ENCODE assay signal across 9 cellular contexts in the genomic region with DNA sequence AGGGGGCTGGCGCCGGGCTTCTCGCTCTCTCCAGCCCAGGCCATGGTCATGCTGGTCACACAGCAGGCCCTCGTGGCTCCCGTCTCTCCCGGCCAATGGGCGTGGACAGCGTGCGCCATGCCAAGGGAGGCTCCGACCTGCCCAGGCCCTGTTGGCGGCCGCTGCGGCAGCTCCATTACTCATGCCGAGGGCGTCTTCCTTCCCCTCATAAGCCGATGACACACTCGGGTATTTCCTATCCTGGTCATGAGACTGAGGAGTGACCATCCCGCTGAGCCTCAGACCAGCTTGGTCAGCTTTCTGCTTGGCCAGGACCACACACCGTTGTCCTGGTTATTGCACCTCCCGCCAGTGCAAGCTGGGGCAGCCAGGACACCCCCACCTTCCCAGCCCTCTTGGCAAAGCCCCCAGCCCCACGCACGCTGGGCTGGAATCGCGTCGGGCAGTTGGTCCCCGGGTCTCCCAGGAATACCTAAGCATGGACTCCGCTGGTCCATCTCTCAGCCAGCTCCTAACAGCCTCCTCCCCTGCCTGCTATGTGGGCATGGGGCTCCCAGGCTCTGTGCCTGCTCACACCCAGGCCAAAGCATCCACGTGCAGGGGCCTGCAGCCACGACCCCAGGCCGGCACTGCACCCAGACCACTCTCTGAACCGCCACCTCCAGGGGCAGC. TPM values are rescaled to one million over a fixed set of nuclear protein-coding genes. Genes with fewer than 3 reads are reported as not detected.
DNase-seq lines count a peak whose midpoint lies in the region; ATAC-seq and TF ChIP-seq lines count a peak whose summit lies in the region.
"Had no signal": no experiment of that assay in that cellular context is flagged by ENCODE, and none has a peak within 500 bp of the region (broad histone marks: within the 10 kb centered on the region; RNA-seq: fewer than 3 reads in every experiment).

No MANE protein-coding gene starts in this region.

- H3K27ac Mint-ChIP-seq in immature natural killer cell = no peak overlapping the region

- no peak overlapping the region for H3K4ac ChIP-seq in neuronal stem cell (ENCODE audit: low read length)

- no peak overlapping the region for H4K91ac ChIP-seq in neuronal stem cell (ENCODE audit: low read depth, low read length, poor library complexity)

- H3K27ac ChIP-seq in heart left ventricle (no peak overlapping the region), aorta (ENCODE audit: low read depth in 1 of 2, low read length in 2 of 2) (no peak overlapping the region), neuronal stem cell (replicated peaks; ENCODE audit: low read length) (no peak overlapping the region)

- peaks cover 0 to 5% (median 0%) of the 10 kb centered on the region in 12 donors for H3K4me1 ChIP-seq in heart left ventricle
- H3K4me1 ChIP-seq in aorta (ENCODE audit: control insufficient read depth in 1 of 2, insufficient read depth in 2 of 2, low read length in 2 of 2) = no peaks in the 10 kb centered on the region
- no peaks in the 10 kb centered on the region for H3K4me1 ChIP-seq in neuronal stem cell (ENCODE audit: control insufficient read depth in 2 of 2, insufficient read depth in 1 of 2, low read depth in 1 of 2, low read length in 2 of 2)

- H2AFZ ChIP-seq in neuronal stem cell (ENCODE audit: low read length) = no peak overlapping the region

- no peak overlapping the region for H2BK5ac ChIP-seq in neuronal stem cell (ENCODE audit: low read length)

- H2BK15ac ChIP-seq in neuronal stem cell (ENCODE audit: low read length) = no peak overlapping the region

- H3K27me3 ChIP-seq in heart left ventricle (no peaks in the 10 kb centered on the region), aorta (ENCODE audit: control insufficient read depth in 1 of 2, insufficient read depth in 2 of 2, low read length in 1 of 2) (no peaks in the 10 kb centered on the region), neuronal stem cell (ENCODE audit: control insufficient read depth in 3 of 3, insufficient read depth in 3 of 3, low read depth in 1 of 3, low read length in 3 of 3) (no peaks in the 10 kb centered on the region)

- no peaks in the 10 kb centered on the region for H3K9me3 Mint-ChIP-seq in immature natural killer cell

- ATAC-seq in heart left ventricle (peak in 3 of 4 donors; percentile 30 to 63 (median 50)), aorta (ENCODE audit: low FRiP score) (peak; percentile 74), HG03457 (IDR thresholded peaks at IDR 0.05; ENCODE audit: unreplicated experiment) (no peak)

- H3K9me3 ChIP-seq in heart left ventricle (no peaks in the 10 kb centered on the region), aorta (ENCODE audit: control insufficient read depth, low read length) (no peaks in the 10 kb centered on the region), neuronal stem cell (replicated peaks in 1 of 2; ENCODE audit: control insufficient read depth in 2 of 2, insufficient read depth in 1 of 2, low read depth in 1 of 2, low read length in 2 of 2) (no peaks in the 10 kb centered on the region)

- DNase-seq in heart left ventricle (peak in 2 of 5 donors; percentile 35 to 57), cardiac septum (ENCODE audit: low spot score) (no peak), dermis microvascular lymphatic vessel endothelial cell (ENCODE audit: low read depth in 2 of 2) (peak; percentile 97 to 98), lung microvascular endothelial cell (ENCODE audit: low read depth in 2 of 2) (peak; percentile 94 to 98), aorta (peak; percentile 95 to 96), immature natural killer cell (no peak), neuronal stem cell (ENCODE audit: low spot score) (no peak)
- DNase-seq: AML-193 had no signal

- no peak overlapping the region for H3K4me3 Mint-ChIP-seq in immature natural killer cell

- no peak overlapping the region for H2BK120ac ChIP-seq in neuronal stem cell (ENCODE audit: low read depth, low read length)

- WGBS in heart left ventricle, 4 donors = 68 to 81% (median 80%) methylated on average over 12 to 31 of the region's 31 CpGs
- WGBS in aorta, 2 donors = 42 to 46% methylated on average over 31 of the region's 31 CpGs
- no CpG with 5 or more reads among the region's 31 CpGs for WGBS in neuronal stem cell (ENCODE audit: extremely low coverage in 2 of 2, insufficient read length in 2 of 2, insufficient replicate concordance in 1 of 2), 2 donors

- no peak for TF ChIP-seq POLR2A in heart left ventricle (IDR thresholded peaks at IDR 0.05)

- no peak overlapping the region for H2BK12ac ChIP-seq in neuronal stem cell (ENCODE audit: low read length)

- H3K36me3 ChIP-seq in heart left ventricle (peaks cover 0 to 2% (median 0%) of the 10 kb centered on the region in 9 donors), aorta (ENCODE audit: control insufficient read depth in 1 of 2, insufficient read depth in 2 of 2, low read length in 1 of 2) (peaks cover 0 to 3% of the 10 kb centered on the region in 2 donors), neuronal stem cell (replicated peaks in 1 of 2; ENCODE audit: control insufficient read depth in 2 of 2, insufficient read depth in 2 of 2, low read length in 2 of 2) (no peaks in the 10 kb centered on the region)

- H3K36me3 Mint-ChIP-seq in immature natural killer cell = no peaks in the 10 kb centered on the region

- no peaks in the 10 kb centered on the region for H3K4me1 Mint-ChIP-seq in immature natural killer cell

- H3K79me1 ChIP-seq in neuronal stem cell (ENCODE audit: low read depth, low read length) = peaks cover 9% of the 10 kb centered on the region

- no peak overlapping the region for H3K23ac ChIP-seq in neuronal stem cell (ENCODE audit: low read depth, low read length, poor library complexity)

- TF ChIP-seq CTCF in heart left ventricle (IDR thresholded peaks at IDR 0.05) = no peak

- H3K9ac ChIP-seq in neuronal stem cell (ENCODE audit: low read depth, low read length, poor library complexity) = no peak overlapping the region

- H3K4me2 ChIP-seq in neuronal stem cell (ENCODE audit: insufficient read depth, low read length, poor library complexity, severe bottlenecking) = no peak overlapping the region

- H3K4me3 ChIP-seq in heart left ventricle = no peak overlapping the region
- H3K4me3 ChIP-seq in aorta (ENCODE audit: low read length in 2 of 2) = no peak overlapping the region
- H3K4me3 ChIP-seq in neuronal stem cell (ENCODE audit: low read length in 2 of 2) = no peak overlapping the region

- peaks cover 0 to 3% (median 0%) of the 10 kb centered on the region in 3 donors for H3K27me3 Mint-ChIP-seq in immature natural killer cell (ENCODE audit: low read depth in 3 of 3)

- no peak overlapping the region for H4K8ac ChIP-seq in neuronal stem cell (ENCODE audit: low read depth, low read length)

- no peak overlapping the region for H2AK5ac ChIP-seq in neuronal stem cell (ENCODE audit: low read depth, low read length)

- intact Hi-C loops in heart left ventricle (cut with DNase I) (no loop called here), cardiac septum (cut with DNase I) (no loop called here), aorta (cut with DNase I) (no loop called here)

- no peak overlapping the region for H3K18ac ChIP-seq in neuronal stem cell (ENCODE audit: low read length)

- no peak overlapping the region for H3K14ac ChIP-seq in neuronal stem cell (ENCODE audit: low read length)

RNA-seq across cellular contexts. Expression of a gene that starts 49.8 kb away (rescaled TPM):
- 1 to 10 TPM in 2 of 9 donors, under 1 TPM in 7; 0.31 to 1.4 (median 0.51) TPM for total RNA-seq in heart left ventricle
- under 1 TPM; 0.43 to 0.76 TPM for polyA plus RNA-seq in heart left ventricle
- 0.57 TPM for total RNA-seq in cardiac septum
- 0.39 and 0.76 TPM in 2 replicates for total RNA-seq in dermis microvascular lymphatic vessel endothelial cell
- total RNA-seq in lung microvascular endothelial cell = 0.20 and 0.44 TPM in 2 replicates
- 1 to 10 TPM in 1 of 2 donors, under 1 TPM in 1; 0.62 to 1.4 TPM for total RNA-seq in aorta
- 1 to 10 TPM in 1 of 2 donors, not detected in 1; 8.8 TPM for polyA plus RNA-seq in aorta
- not detected for polyA plus RNA-seq in immature natural killer cell
- 1.5 TPM for polyA plus RNA-seq in neuronal stem cell (2013, experiment 1 of 2)
- polyA plus RNA-seq in neuronal stem cell (2013, experiment 2 of 2) = 1.4 TPM

Comparison
In these comparisons a context has a peak if more than half of its experiments do, and no peak if none do; other contexts are left out.
1. DNase-seq: peak in dermis microvascular lymphatic vessel endothelial cell (2 of 2), lung microvascular endothelial cell (2 of 2) and aorta (2 of 2); none in cardiac septum (single experiment), immature natural killer cell (0 of 3) and neuronal stem cell (single experiment).